ENCODE assay signal across 26 cellular contexts in the genomic region with DNA sequence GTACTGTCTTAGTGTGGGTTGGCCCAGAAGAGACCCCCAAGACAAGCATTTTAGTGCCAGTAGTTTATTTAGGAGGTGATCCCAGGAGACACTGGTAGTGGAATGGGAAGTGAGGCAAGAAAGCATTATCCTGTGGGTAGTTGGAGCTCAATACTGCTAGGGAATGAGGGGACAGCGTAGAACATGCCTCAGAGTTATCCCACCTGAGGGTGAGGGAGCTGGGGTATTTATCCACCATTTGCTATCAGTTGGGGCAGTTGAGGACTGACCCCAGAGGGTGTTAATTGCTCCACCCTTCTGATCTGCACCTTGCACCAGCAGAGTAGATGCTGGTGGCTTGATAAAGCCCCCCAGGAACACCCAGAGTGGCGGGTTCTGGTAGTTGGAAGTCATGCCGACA. TPM values are rescaled to one million over a fixed set of nuclear protein-coding genes. Genes with fewer than 3 reads are reported as not detected.
DNase-seq lines count a peak whose midpoint lies in the region; ATAC-seq, FAIRE-seq and TF ChIP-seq lines count a peak whose summit lies in the region.
"Had no signal": no experiment of that assay in that cellular context is flagged by ENCODE, and none has a peak within 500 bp of the region (broad histone marks: within the 10 kb centered on the region; RNA-seq: fewer than 3 reads in every experiment).

No MANE protein-coding gene starts in this region.

- CTCF ChIA-PET in activated CD8-positive, alpha-beta T cell treated with anti-CD3 and anti-CD28 coated beads for 36 hours (lab: Charles Lee) = interaction anchor here (0.9 to 1.7 kb wide), 4 partner anchors 21 to 58 kb away, joined by 3 to 4 read pairs (median 4); no protein-coding TSS in a partner anchor
- CTCF ChIA-PET in activated CD8-positive, alpha-beta T cell treated with anti-CD3 and anti-CD28 coated beads, Interleukin-2, amount 10 ng/mL, durations not matched to agents 7 days and 5 days (lab: Charles Lee) = interaction anchor here (0.9 to 3.1 kb wide), 6 partner anchors 12 to 44 kb away, joined by 3 to 27 read pairs (median 4); partner anchors contain the start of gene RHOF
- CTCF ChIA-PET in HEK293 (lab: Yijun Ruan, JAX) = no interaction called here

- no peaks in the 10 kb centered on the region for H3K4me1 ChIP-seq in HEK293 (ENCODE audit: control insufficient read depth, insufficient read depth, low read length)
- peaks cover 0 to 8% of the 10 kb centered on the region in 2 donors for H3K4me1 ChIP-seq in kidney (ENCODE audit: control insufficient read depth in 1 of 2, insufficient read depth in 1 of 2, low read depth in 1 of 2, low read length in 2 of 2)
- H3K4me1 ChIP-seq in left ventricle myocardium inferior = peaks cover 31% of the 10 kb centered on the region
- H3K4me1 ChIP-seq: BE2C had no signal

- TF ChIP-seq CTCF in activated CD8-positive, alpha-beta T cell treated with anti-CD3 and anti-CD28 coated beads for 36 hours (IDR thresholded peaks at IDR 0.05) = no peak
- TF ChIP-seq CTCF in HEK293 (tag by site-specific recombination; IDR thresholded peaks at IDR 0.05) = no peak
- no peak for TF ChIP-seq CTCF in VCaP (conservative IDR thresholded peaks at IDR 0.05)
- TF ChIP-seq CTCF in kidney (IDR thresholded peaks at IDR 0.05; ENCODE audit: borderline replicate concordance, extremely low read depth, insufficient read depth) = no peak
- TF ChIP-seq CTCF in left ventricle myocardium inferior (IDR thresholded peaks at IDR 0.05; ENCODE audit: borderline replicate concordance) = no peak

- H3K27ac Mint-ChIP-seq in activated CD8-positive, alpha-beta T cell treated with anti-CD3 and anti-CD28 coated beads for 36 hours = peak overlapping the region; percentile 69
- H3K27ac Mint-ChIP-seq in activated CD8-positive, alpha-beta T cell treated with anti-CD3 and anti-CD28 coated beads, Interleukin-2, amount 10 ng/mL, durations not matched to agents 7 days and 5 days = no peak overlapping the region
- H3K27ac Mint-ChIP-seq: CD4-positive, alpha-beta T cell had no signal

- no peak overlapping the region for H3K9ac ChIP-seq in kidney (ENCODE audit: low read length in 2 of 2)

- H3K9me3 ChIP-seq in HEK293 (ENCODE audit: control insufficient read depth, insufficient read depth, low read depth, low read length) (no peaks in the 10 kb centered on the region), kidney (ENCODE audit: control insufficient read depth in 1 of 2, low read length in 2 of 2) (no peaks in the 10 kb centered on the region), left ventricle myocardium inferior (replicated peaks) (no peaks in the 10 kb centered on the region)
- H3K9me3 ChIP-seq: BE2C had no signal

- no peak for FAIRE-seq in kidney (lab: Jason Lieb, UNC)
- FAIRE-seq: D721Med, H54, HTR-8/SVneo had no signal

- no peak overlapping the region for H3K4me3 Mint-ChIP-seq in activated CD8-positive, alpha-beta T cell treated with anti-CD3 and anti-CD28 coated beads for 36 hours
- no peak overlapping the region for H3K4me3 Mint-ChIP-seq in activated CD8-positive, alpha-beta T cell treated with anti-CD3 and anti-CD28 coated beads, Interleukin-2, amount 10 ng/mL, durations not matched to agents 7 days and 5 days
- H3K4me3 Mint-ChIP-seq: CD4-positive, alpha-beta T cell had no signal

- DNase-seq in activated CD8-positive, alpha-beta T cell treated with anti-CD3 and anti-CD28 coated beads for 36 hours = no peak
- no peak for DNase-seq in activated CD8-positive, alpha-beta T cell treated with anti-CD3 and anti-CD28 coated beads, Interleukin-2, amount 10 ng/mL, durations not matched to agents 7 days and 5 days
- DNase-seq in kidney = peak; percentile 10
- no peak for DNase-seq in left ventricle myocardium inferior
- DNase-seq: 8988T; ACHN; BE2C; CD4-positive, alpha-beta T cell; IMR-90; KG1; MM.1S; NCI-H1048; NCI-H1417; NCI-H1694; NCI-H2029 treated with DMSO at 0.1 percent for 48 hours; NCI-H446 treated with DMSO at 0.1 percent for 48 hours; NCI-H526; SHP77 treated with DMSO at 0.1 percent for 48 hours had no signal

- H3K36me3 Mint-ChIP-seq in activated CD8-positive, alpha-beta T cell treated with anti-CD3 and anti-CD28 coated beads for 36 hours (ENCODE audit: low read depth) = peaks cover 12% of the 10 kb centered on the region
- H3K36me3 Mint-ChIP-seq in activated CD8-positive, alpha-beta T cell treated with anti-CD3 and anti-CD28 coated beads, Interleukin-2, amount 10 ng/mL, durations not matched to agents 7 days and 5 days (ENCODE audit: low read depth) = peaks cover 11% of the 10 kb centered on the region

- no peak for ATAC-seq in activated CD8-positive, alpha-beta T cell treated with anti-CD3 and anti-CD28 coated beads for 36 hours
- no peak for ATAC-seq in activated CD8-positive, alpha-beta T cell treated with anti-CD3 and anti-CD28 coated beads, Interleukin-2, amount 10 ng/mL, durations not matched to agents 7 days and 5 days
- ATAC-seq in GM21723 (IDR thresholded peaks at IDR 0.05; ENCODE audit: unreplicated experiment) = no peak
- no peak for ATAC-seq in HG03025 (IDR thresholded peaks at IDR 0.05; ENCODE audit: low FRiP score, unreplicated experiment)
- ATAC-seq: Panc1 had no signal

- intact Hi-C loops in activated CD8-positive, alpha-beta T cell treated with anti-CD3 and anti-CD28 coated beads for 36 hours (cut with micrococcal nuclease) = no loop called here
- intact Hi-C loops in kidney (cut with DNase I) = no loop called here
- intact Hi-C loops in left ventricle myocardium inferior (cut with micrococcal nuclease) = no loop called here

- no peaks in the 10 kb centered on the region for H3K9me3 Mint-ChIP-seq in activated CD8-positive, alpha-beta T cell treated with anti-CD3 and anti-CD28 coated beads for 36 hours
- H3K9me3 Mint-ChIP-seq in activated CD8-positive, alpha-beta T cell treated with anti-CD3 and anti-CD28 coated beads, Interleukin-2, amount 10 ng/mL, durations not matched to agents 7 days and 5 days (ENCODE audit: insufficient read depth) = no peaks in the 10 kb centered on the region
- H3K9me3 Mint-ChIP-seq: CD4-positive, alpha-beta T cell had no signal

- H3K27me3 ChIP-seq in left ventricle myocardium inferior (ENCODE audit: low read depth) = no peaks in the 10 kb centered on the region
- H3K27me3 ChIP-seq: BE2C had no signal

- H3K4me3 ChIP-seq in HEK293 (ENCODE audit: low read depth, low read length) (no peak overlapping the region), kidney (ENCODE audit: low read length in 2 of 2) (no peak overlapping the region), left ventricle myocardium inferior (no peak overlapping the region)

- peaks cover 14% of the 10 kb centered on the region for H3K4me1 Mint-ChIP-seq in activated CD8-positive, alpha-beta T cell treated with anti-CD3 and anti-CD28 coated beads for 36 hours (ENCODE audit: low read depth)
- peaks cover 23% of the 10 kb centered on the region for H3K4me1 Mint-ChIP-seq in activated CD8-positive, alpha-beta T cell treated with anti-CD3 and anti-CD28 coated beads, Interleukin-2, amount 10 ng/mL, durations not matched to agents 7 days and 5 days (ENCODE audit: low read depth)

- no peak overlapping the region for H3K27ac ChIP-seq in HEK293 (ENCODE audit: extremely low read depth, low read depth, low read length)
- H3K27ac ChIP-seq in VCaP = peak overlapping the region; percentile 99
- no peak overlapping the region for H3K27ac ChIP-seq in kidney (ENCODE audit: low read depth in 2 of 2, low read length in 2 of 2)
- no peak overlapping the region for H3K27ac ChIP-seq in left ventricle myocardium inferior (replicated peaks)

- H3K36me3 ChIP-seq in HEK293 (ENCODE audit: control insufficient read depth in 2 of 2, insufficient read depth in 1 of 2, low read length in 2 of 2) = peaks cover 4 to 16% of the 10 kb centered on the region in 2 experiments; a peak in 2 of 3 replicates
- peaks cover 0 to 5% of the 10 kb centered on the region in 2 donors for H3K36me3 ChIP-seq in kidney (ENCODE audit: control insufficient read depth in 1 of 2, insufficient read depth in 2 of 2, low read length in 2 of 2)
- H3K36me3 ChIP-seq in left ventricle myocardium inferior = peaks cover 8% of the 10 kb centered on the region

- H3K27me3 Mint-ChIP-seq in activated CD8-positive, alpha-beta T cell treated with anti-CD3 and anti-CD28 coated beads for 36 hours = no peaks in the 10 kb centered on the region
- H3K27me3 Mint-ChIP-seq in activated CD8-positive, alpha-beta T cell treated with anti-CD3 and anti-CD28 coated beads, Interleukin-2, amount 10 ng/mL, durations not matched to agents 7 days and 5 days (ENCODE audit: low read depth) = no peaks in the 10 kb centered on the region
- H3K27me3 Mint-ChIP-seq: CD4-positive, alpha-beta T cell had no signal

- POLR2A ChIA-PET in activated CD8-positive, alpha-beta T cell treated with anti-CD3 and anti-CD28 coated beads for 36 hours (lab: Charles Lee) = interaction anchor here (0.8 kb wide), 1 partner anchor 38 kb away, joined by 3 read pairs; no protein-coding TSS in a partner anchor
- POLR2A ChIA-PET in activated CD8-positive, alpha-beta T cell treated with anti-CD3 and anti-CD28 coated beads, Interleukin-2, amount 10 ng/mL, durations not matched to agents 7 days and 5 days (lab: Charles Lee) = interaction anchor here (1.1 kb wide), 1 partner anchor 11 kb away, joined by 3 read pairs; no protein-coding TSS in a partner anchor
- POLR2A ChIA-PET in HEK293 (lab: Yijun Ruan, JAX) = no interaction called here

TF ChIP-seq in HEK293, 187 proteins besides CTCF, POLR2A, EP300 and RAD21:
- peak; percentile 91 for TF ChIP-seq ZNF37A (tag by site-specific recombination; IDR thresholded peaks at IDR 0.05)
- no peak for TF ChIP-seq SCRT1 (tag by site-specific recombination; IDR thresholded peaks at IDR 0.05; ENCODE audit: borderline replicate concordance)
TF ChIP-seq in HEK293: peak in this region for 1.

RNA-seq across cellular contexts. Expression of gene RHOF, which starts 37.9 kb away (rescaled TPM):
- total RNA-seq in activated CD8-positive, alpha-beta T cell treated with anti-CD3 and anti-CD28 coated beads for 36 hours = 100 to 1,000 TPM; 108 to 116 TPM
- total RNA-seq in activated CD8-positive, alpha-beta T cell treated with anti-CD3 and anti-CD28 coated beads, Interleukin-2, amount 10 ng/mL, durations not matched to agents 7 days and 5 days = 100 to 1,000 TPM; 145 to 154 TPM
- total RNA-seq in kidney = 42.6 TPM
- polyA plus RNA-seq in kidney (ENCODE audit: insufficient read depth, low read depth, low replicate concordance) = 23.9 TPM
- 44.3 TPM for total RNA-seq in left ventricle myocardium inferior

RNA-seq across cellular contexts. Expression of gene TMEM120B, which starts 43.0 kb away (rescaled TPM):
- total RNA-seq in activated CD8-positive, alpha-beta T cell treated with anti-CD3 and anti-CD28 coated beads for 36 hours = 10 to 100 TPM; 11.7 to 12.7 TPM
- total RNA-seq in activated CD8-positive, alpha-beta T cell treated with anti-CD3 and anti-CD28 coated beads, Interleukin-2, amount 10 ng/mL, durations not matched to agents 7 days and 5 days = 1 to 10 TPM; 7.6 to 8.2 TPM
- total RNA-seq in kidney = 14.2 TPM
- 9.0 TPM for polyA plus RNA-seq in kidney (ENCODE audit: insufficient read depth, low read depth, low replicate concordance)
- total RNA-seq in left ventricle myocardium inferior = 9.2 TPM

RNA-seq across cellular contexts. Expression of gene SETD1B, which starts 48.2 kb away (rescaled TPM):
- total RNA-seq in activated CD8-positive, alpha-beta T cell treated with anti-CD3 and anti-CD28 coated beads for 36 hours = 10 to 100 TPM; 13.3 TPM
- 10 to 100 TPM; 30.0 to 30.9 TPM for total RNA-seq in activated CD8-positive, alpha-beta T cell treated with anti-CD3 and anti-CD28 coated beads, Interleukin-2, amount 10 ng/mL, durations not matched to agents 7 days and 5 days
- total RNA-seq in kidney (34.5 TPM), left ventricle myocardium inferior (7.9 TPM)
- 3.5 TPM for polyA plus RNA-seq in kidney (ENCODE audit: insufficient read depth, low read depth, low replicate concordance)
